Comparison of ENCODE assay signal across 27 cellular contexts in the genomic region with DNA sequence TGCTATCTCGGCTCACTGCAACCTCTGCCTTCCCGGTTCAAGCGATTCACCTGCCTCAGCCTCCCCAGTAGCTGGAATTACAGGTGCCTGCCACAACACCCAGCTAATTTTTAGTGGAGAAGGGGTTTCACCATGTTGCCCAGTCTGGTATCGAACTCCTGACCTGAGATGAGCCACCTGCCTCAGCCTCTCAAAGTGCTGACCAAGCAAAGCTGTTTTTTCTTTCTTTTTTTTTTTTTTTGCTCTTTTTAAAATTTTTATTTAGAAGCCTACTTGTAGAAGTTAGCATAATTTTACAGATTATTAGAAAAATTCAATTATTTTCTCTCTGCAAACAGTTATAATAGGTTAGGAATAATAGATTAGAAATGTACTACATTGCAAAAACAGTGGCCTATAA.
"Had no signal": no experiment of that assay in that cellular context is flagged by ENCODE, and none has a peak within 500 bp of the region (broad histone marks: within the 10 kb centered on the region; RNA-seq: fewer than 3 reads in every experiment).

No MANE protein-coding gene starts in this region.

- H3K4me1 ChIP-seq: breast epithelium had no signal

- H3K4me3 ChIP-seq: breast epithelium had no signal

- H3K36me3 Mint-ChIP-seq: activated naive CD4-positive, alpha-beta T cell treated with anti-CD3 and anti-CD28 coated beads, Interleukin-2, amount 10 ng/mL, durations not matched to agents 7 days and 5 days; T-cell had no signal

- H3K36me3 ChIP-seq: adrenal gland, breast epithelium had no signal

- H3K4me3 Mint-ChIP-seq: activated CD8-positive, alpha-beta T cell treated with anti-CD3 and anti-CD28 coated beads for 36 hours; activated naive CD4-positive, alpha-beta T cell treated with anti-CD3 and anti-CD28 coated beads, Interleukin-2, amount 10 ng/mL, durations not matched to agents 7 days and 5 days; activated naive CD8-positive, alpha-beta T cell treated with anti-CD3 and anti-CD28 coated beads, Interleukin-2, amount 10 ng/mL, durations not matched to agents 7 days and 5 days; activated T-cell treated with anti-CD3 and anti-CD28 coated beads, Interleukin-2, amount 50 U/mL, for 72 hours; T-cell had no signal

- H3K27ac Mint-ChIP-seq: activated CD8-positive, alpha-beta T cell treated with anti-CD3 and anti-CD28 coated beads for 36 hours; activated naive CD4-positive, alpha-beta T cell treated with anti-CD3 and anti-CD28 coated beads, Interleukin-2, amount 10 ng/mL, durations not matched to agents 7 days and 5 days; activated naive CD8-positive, alpha-beta T cell treated with anti-CD3 and anti-CD28 coated beads, Interleukin-2, amount 10 ng/mL, durations not matched to agents 7 days and 5 days; activated T-cell treated with anti-CD3 and anti-CD28 coated beads, Interleukin-2, amount 50 U/mL, for 72 hours; activated T-helper 2 cell treated with anti-CD3 and anti-CD28 coated beads, Interferon-gamma antibody, Interleukin-2, Interleukin-4, amounts not matched to agents 10 μg/mL and 5 μg/mL and 100 μg/mL, durations not matched to agents 14 hours and 24 hours and 36 hours; T-cell had no signal

- H3K9me3 ChIP-seq: adrenal gland, breast epithelium had no signal

- DNase-seq: activated CD4-positive, alpha-beta T cell treated with anti-CD3 and anti-CD28 coated beads for 4 hours; activated CD8-positive, alpha-beta memory T cell treated with anti-CD3 and anti-CD28 coated beads, Interleukin-2, amount 50 U/mL, for 4 hours; activated CD8-positive, alpha-beta T cell treated with anti-CD3 and anti-CD28 coated beads for 36 hours; activated gamma-delta T cell treated with Interleukin-2 at 50 U/mL for 16 hours; activated naive CD4-positive, alpha-beta T cell treated with anti-CD3 and anti-CD28 coated beads, Interleukin-2, amount 10 ng/mL, durations not matched to agents 7 days and 5 days; activated naive CD8-positive, alpha-beta T cell treated with anti-CD3 and anti-CD28 coated beads, Interleukin-2, amount 10 ng/mL, durations not matched to agents 7 days and 5 days; activated T-cell treated with anti-CD3 and anti-CD28 coated beads, Interleukin-2, amount 50 U/mL, for 72 hours; adrenal gland; anterior cingulate cortex; caudate nucleus; Karpas-422; MM.1S; NCI-H1105; NCI-H1436 treated with DMSO at 0.1 percent for 48 hours; NCI-H187; NCI-H2081 treated with DMSO at 0.1 percent for 48 hours; NCI-H2171; NCI-H2227 treated with DMSO at 0.1 percent for 48 hours; NCI-H446 treated with DMSO at 0.1 percent for 48 hours; NCI-H526; NCI-H774; SIG-M5; T-cell; WERI-Rb-1 had no signal

- H3K9me3 Mint-ChIP-seq: activated CD8-positive, alpha-beta T cell treated with anti-CD3 and anti-CD28 coated beads for 36 hours; activated naive CD4-positive, alpha-beta T cell treated with anti-CD3 and anti-CD28 coated beads, Interleukin-2, amount 10 ng/mL, durations not matched to agents 7 days and 5 days; activated naive CD8-positive, alpha-beta T cell treated with anti-CD3 and anti-CD28 coated beads, Interleukin-2, amount 10 ng/mL, durations not matched to agents 7 days and 5 days; activated T-cell treated with anti-CD3 and anti-CD28 coated beads, Interleukin-2, amount 50 U/mL, for 72 hours; activated T-helper 2 cell treated with anti-CD3 and anti-CD28 coated beads, Interferon-gamma antibody, Interleukin-2, Interleukin-4, amounts not matched to agents 10 μg/mL and 5 μg/mL and 100 μg/mL, durations not matched to agents 14 hours and 24 hours and 36 hours; T-cell had no signal

- ATAC-seq: activated CD4-positive, CD25-positive, alpha-beta regulatory T cell treated with anti-CD3 and anti-CD28 coated beads, Interleukin-2, amount 50 U/mL, for 24 hours; activated CD8-positive, alpha-beta T cell treated with anti-CD3 and anti-CD28 coated beads for 36 hours; activated T-cell treated with anti-CD3 and anti-CD28 coated beads, Interleukin-2, amount 50 U/mL, for 72 hours; T-cell had no signal

- H3K27ac ChIP-seq: adrenal gland, breast epithelium, WERI-Rb-1 had no signal

- H3K27me3 ChIP-seq: adrenal gland, breast epithelium had no signal
